ENCODE assay signal across 1 cellular context in genomic region chr16:71930993-71931392, GRCh38.
TF ChIP-seq lines count a peak whose summit lies in the region.

No MANE protein-coding gene starts in this region.

TF ChIP-seq in K562, 482 proteins besides CTCF, POLR2A, EP300 and RAD21:
- TF ChIP-seq ZBTB11 (CRISPR knock-in tag; IDR thresholded peaks at IDR 0.05): no peak
- TF ChIP-seq C11orf30 (IDR thresholded peaks at IDR 0.05; ENCODE audit: low read depth): peak; percentile 80
- TF ChIP-seq MAFG (tag; conservative IDR thresholded peaks at IDR 0.05): peak; percentile 68
- peak; percentile 48; the same call in 1 of the 2 replicates for TF ChIP-seq MAFK (IDR thresholded peaks at IDR 0.05; ENCODE audit: low read length)
- no peak for TF ChIP-seq SNIP1 (IDR thresholded peaks at IDR 0.05; ENCODE audit: low read depth)
- TF ChIP-seq, protein P1, sequence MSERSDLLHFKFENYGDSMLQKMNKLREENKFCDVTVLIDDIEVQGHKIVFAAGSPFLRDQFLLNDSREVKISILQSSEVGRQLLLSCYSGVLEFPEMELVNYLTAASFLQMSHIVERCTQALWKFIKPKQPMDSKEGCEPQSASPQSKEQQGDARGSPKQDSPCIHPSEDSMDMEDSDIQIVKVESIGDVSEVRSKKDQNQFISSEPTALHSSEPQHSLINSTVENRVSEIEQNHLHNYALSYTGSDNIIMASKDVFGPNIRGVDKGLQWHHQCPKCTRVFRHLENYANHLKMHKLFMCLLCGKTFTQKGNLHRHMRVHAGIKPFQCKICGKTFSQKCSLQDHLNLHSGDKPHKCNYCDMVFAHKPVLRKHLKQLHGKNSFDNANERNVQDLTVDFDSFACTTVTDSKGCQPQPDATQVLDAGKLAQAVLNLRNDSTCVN (CRISPR knock-in tag; IDR thresholded peaks at IDR 0.05): no peak
- TF ChIP-seq ZNF316 (IDR thresholded peaks at IDR 0.05): peak; percentile 89
- peak; percentile 72 for TF ChIP-seq MAFF (IDR thresholded peaks at IDR 0.05; ENCODE audit: low read length)
- TF ChIP-seq POLR2B (IDR thresholded peaks at IDR 0.05; ENCODE audit: low read depth, partially characterized antibody): no peak
- TF ChIP-seq WHSC1 (IDR thresholded peaks at IDR 0.05; ENCODE audit: low read length): no peak
- no peak for TF ChIP-seq TOE1 (IDR thresholded peaks at IDR 0.05; ENCODE audit: borderline replicate concordance)
- TF ChIP-seq TOE1 (CRISPR knock-in tag; IDR thresholded peaks at IDR 0.05; ENCODE audit: borderline replicate concordance, low read depth): no peak
TF ChIP-seq in K562: peak in this region for 5.
